Comparison of ENCODE assay signal across 13 cellular contexts in the genomic region with DNA sequence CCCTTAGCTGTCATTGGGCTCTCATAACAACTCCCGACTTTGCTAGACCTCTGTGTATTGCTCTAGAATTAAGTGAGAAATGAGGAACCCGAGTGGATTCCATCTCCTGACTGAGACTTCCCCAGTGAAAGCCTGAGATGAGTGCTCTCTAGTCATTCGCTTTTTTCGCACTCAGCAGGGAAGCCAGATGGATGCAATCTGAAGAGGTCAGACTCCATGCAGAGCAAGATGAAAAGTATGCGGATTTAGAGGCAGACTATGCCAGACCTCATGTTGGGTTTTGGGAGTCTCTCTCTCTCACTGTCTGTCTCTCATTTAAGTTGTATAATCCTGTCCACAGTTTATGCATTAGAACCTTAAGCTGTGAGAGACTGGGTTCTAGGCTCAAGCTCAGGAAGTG.
DNase-seq lines count a peak whose midpoint lies in the region; ATAC-seq and TF ChIP-seq lines count a peak whose summit lies in the region.
"Had no signal": no experiment of that assay in that cellular context is flagged by ENCODE, and none has a peak within 500 bp of the region (broad histone marks: within the 10 kb centered on the region; RNA-seq: fewer than 3 reads in every experiment).

No MANE protein-coding gene starts in this region.

- intact Hi-C loops in lower leg skin (cut with DNase I; ENCODE audit: low total_unique reads) = no loop called here

- CTCF ChIA-PET in T-cell (lab: Charles Lee) = interaction anchor here in 1 of 2 donors (0.6 kb wide), 1 partner anchor 16 kb away, joined by 3 read pairs; no protein-coding TSS in a partner anchor
- CTCF ChIA-PET in HEK293T (lab: Yijun Ruan, JAX) = interaction anchor here (1.0 kb wide), 1 partner anchor 95 kb away, joined by 3 read pairs; no protein-coding TSS in a partner anchor

- H3K4me3 ChIP-seq in choroid plexus epithelial cell (ENCODE audit: low read depth, low read length) (no peak overlapping the region), lower leg skin (ENCODE audit: low read depth, poor library complexity, severe bottlenecking) (no peak overlapping the region)
- H3K4me3 ChIP-seq: A549 had no signal

- POLR2A ChIA-PET in T-cell (lab: Charles Lee) = no interaction called here
- POLR2A ChIA-PET in HEK293T (lab: Yijun Ruan, JAX) = no interaction called here

- no peaks in the 10 kb centered on the region for H3K4me1 Mint-ChIP-seq in T-cell

- no peak overlapping the region for H3K4me3 Mint-ChIP-seq in T-cell

- TF ChIP-seq POLR2A in lower leg skin (IDR thresholded peaks at IDR 0.05) = no peak

- H3K9me3 Mint-ChIP-seq in T-cell = no peaks in the 10 kb centered on the region

- WGBS in lower leg skin, 2 donors = 49 to 53% methylated on average over 5 of the region's 5 CpGs

- peaks cover 0 to 3% of the 10 kb centered on the region in 2 donors for H3K27me3 Mint-ChIP-seq in T-cell

- no peak for ATAC-seq in T-cell (replicated peaks in 1 of 4)
- ATAC-seq: A549 had no signal

- H3K27ac Mint-ChIP-seq in T-cell = no peak overlapping the region

- no peak for TF ChIP-seq CTCF in choroid plexus epithelial cell (conservative IDR thresholded peaks at IDR 0.05; ENCODE audit: low read depth, low read length)
- no peak for TF ChIP-seq CTCF in lower leg skin (IDR thresholded peaks at IDR 0.05)

- DNase-seq in ELF-1 (ENCODE audit: low read depth, low spot score) (peak; percentile 20), NCI-H2171 (lab: John Stamatoyannopoulos, UW) (peak; percentile 5), choroid plexus epithelial cell (ENCODE audit: low read depth) (peak; percentile 3), left kidney (ENCODE audit: low read depth, low spot score) (peak; percentile 13), T-cell (no peak), HEK293T (ENCODE audit: extremely low spot score) (no peak), lower leg skin (ENCODE audit: low spot score in 2 of 2) (no peak), 8988T (no peak)
- DNase-seq: NCI-H1105 treated with DMSO at 0.1 percent for 48 hours, NCI-H187 treated with DMSO at 0.1 percent for 48 hours, NCI-H526 treated with DMSO at 0.1 percent for 48 hours, SHP77 treated with DMSO at 0.1 percent for 48 hours had no signal

- H3K36me3 Mint-ChIP-seq in T-cell = no peaks in the 10 kb centered on the region

TF ChIP-seq in HEK293T, 16 proteins besides CTCF, POLR2A, EP300 and RAD21:
- TF ChIP-seq ZNF384 (IDR thresholded peaks at IDR 0.05) (no peak), LEF1 (IDR thresholded peaks at IDR 0.05; ENCODE audit: borderline replicate concordance) (no peak), TARDBP (IDR thresholded peaks at IDR 0.05) (no peak), HDGF (IDR thresholded peaks at IDR 0.05; ENCODE audit: borderline replicate concordance) (no peak), FOXK2 (IDR thresholded peaks at IDR 0.05) (no peak)

Comparison
In these comparisons a context has a peak if more than half of its experiments do, and no peak if none do; other contexts are left out.
1. DNase-seq: peak in ELF-1 (single experiment), NCI-H2171 (single experiment), choroid plexus epithelial cell (single experiment) and left kidney (single experiment); none in T-cell (0 of 34), HEK293T (single experiment), lower leg skin (0 of 2) and 8988T (single experiment).